In the genomic region with DNA sequence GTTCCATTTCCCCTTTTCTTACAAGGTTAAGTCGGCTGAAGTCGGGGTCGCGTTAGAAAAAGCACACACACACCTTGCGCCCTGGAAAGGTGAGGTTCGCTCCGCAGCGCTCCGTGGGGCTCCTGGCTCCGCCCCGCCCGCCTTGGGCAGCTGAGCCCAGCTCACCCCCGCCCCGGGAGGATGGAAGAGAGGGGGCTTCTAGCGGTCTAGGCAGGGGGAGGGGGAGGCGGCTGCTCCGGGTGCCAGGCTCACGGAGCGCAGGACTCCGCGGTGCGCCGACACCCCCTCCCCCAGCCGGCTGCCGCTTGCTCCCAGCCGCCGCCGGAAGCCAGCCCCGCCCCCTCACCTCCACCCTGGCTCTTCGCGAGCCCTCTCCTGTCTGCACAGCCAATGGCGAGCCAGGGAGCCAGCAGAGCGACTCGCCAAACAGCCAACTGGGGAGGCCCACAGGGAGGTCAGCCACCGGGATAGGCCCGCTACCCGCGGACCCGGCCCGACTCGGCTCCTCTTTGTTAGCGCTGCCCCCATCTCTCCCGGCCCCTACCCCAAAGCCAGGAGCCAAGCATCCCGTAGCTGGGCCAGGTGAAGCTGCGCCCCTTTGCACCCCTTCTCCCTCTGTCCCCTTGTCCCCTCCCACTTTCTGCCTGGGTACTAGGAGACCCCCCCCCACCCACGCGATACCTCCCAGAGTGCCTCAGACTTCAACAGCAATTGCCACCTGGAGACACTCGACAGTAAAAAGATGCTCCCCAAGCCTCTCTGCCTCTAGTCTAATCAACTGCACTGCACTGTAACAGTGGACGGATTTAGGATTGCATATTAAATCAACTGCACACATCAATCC, we compare ENCODE assay signal across 8 cellular contexts. TPM values are rescaled to one million over a fixed set of nuclear protein-coding genes. Genes with fewer than 3 reads are reported as not detected.
DNase-seq lines count a peak whose midpoint lies in the region; ATAC-seq lines count a peak whose summit lies in the region.

No MANE protein-coding gene starts in this region.

- in situ Hi-C loops in Caki2 (cut with HindIII; ENCODE audit: low pct_unique_long_range_greater_than_20kb, low sequenced_read_pairs): loop anchor here (10.0 kb wide), 1 partner anchor 48 kb away; no protein-coding TSS in a partner anchor

- H3K27ac ChIP-seq in HUES48 (ENCODE audit: low read depth, low read length): peak overlapping the region; percentile 98

- H3K9ac ChIP-seq in HUES48 (ENCODE audit: low read depth, low read length) (peak overlapping the region; percentile 92), NT2/D1 (ENCODE audit: insufficient read length, low read depth) (peak overlapping the region; percentile 38)

- no peaks in the 10 kb centered on the region for H3K27me3 ChIP-seq in HUES48 (ENCODE audit: control insufficient read depth, insufficient read depth, low read length)
- H3K27me3 ChIP-seq in NT2/D1 (ENCODE audit: insufficient read depth, insufficient read length): no peaks in the 10 kb centered on the region

- no peaks in the 10 kb centered on the region for H3K36me3 ChIP-seq in HUES48 (ENCODE audit: control insufficient read depth, insufficient read depth, low read length)
- H3K36me3 ChIP-seq in NT2/D1 (ENCODE audit: insufficient read depth, insufficient read length, low read length): no peaks in the 10 kb centered on the region

- DNase-seq in Caki2 (ENCODE audit: low read depth): peak; percentile 93
- DNase-seq in NT2/D1 (ENCODE audit: low read depth, low spot score): peak; percentile 87
- peak; percentile 97 for DNase-seq in activated CD8-positive, alpha-beta memory T cell treated with anti-CD3 and anti-CD28 coated beads, Interleukin-2, amount 50 U/mL, for 48 hours
- peak; percentile 99 for DNase-seq in epidermal melanocyte (ENCODE audit: insufficient read length, low spot score)
- DNase-seq in middle frontal gyrus (ENCODE audit: extremely low spot score, low spot score): peak; percentile 93
- DNase-seq in stimulated activated CD8-positive, alpha-beta memory T cell treated with anti-CD3 and anti-CD28 coated beads, Interleukin-2, amount 100 ng/mL, for 1 hour (ENCODE audit: low read depth in 2 of 2): peak; percentile 84 to 91

- H3K9me3 ChIP-seq in HUES48 (ENCODE audit: control insufficient read depth, insufficient read depth, low read length) (no peaks in the 10 kb centered on the region), NT2/D1 (ENCODE audit: insufficient read depth, low read length) (no peaks in the 10 kb centered on the region)

- H3K4me3 ChIP-seq in HUES48 (ENCODE audit: low read depth, low read length) (peak overlapping the region; percentile 88), NT2/D1 (ENCODE audit: insufficient read length, low read depth) (peak overlapping the region; percentile 49)

- ATAC-seq in GM21423 (IDR thresholded peaks at IDR 0.05; ENCODE audit: unreplicated experiment): peak; percentile 98

- peaks cover 33% of the 10 kb centered on the region for H3K4me1 ChIP-seq in HUES48 (ENCODE audit: control insufficient read depth, insufficient read depth, low read length)
- no peaks in the 10 kb centered on the region for H3K4me1 ChIP-seq in NT2/D1 (ENCODE audit: insufficient read depth, insufficient read length)

RNA-seq across cellular contexts. Expression of a gene that starts 30.2 kb away (rescaled TPM):
- total RNA-seq in Caki2 (2014; rRNA removed; shearing (Covaris generic); ENCODE audit: low replicate concordance): 1.4 and 2.6 TPM in 2 replicates

RNA-seq across cellular contexts. Expression of a gene that starts 42.5 kb away (rescaled TPM):
- total RNA-seq in Caki2 (2014; rRNA removed; shearing (Covaris generic); ENCODE audit: low replicate concordance): 53.5 and 59.9 TPM in 2 replicates

Comparison
In these comparisons a context has a peak if more than half of its experiments do, and no peak if none do; other contexts are left out.
1. Peak in every context shown above with its lines: DNase-seq, ATAC-seq, H3K4me3 ChIP-seq and H3K27ac ChIP-seq.